Comparison of ENCODE assay signal across 9 cellular contexts in the genomic region with DNA sequence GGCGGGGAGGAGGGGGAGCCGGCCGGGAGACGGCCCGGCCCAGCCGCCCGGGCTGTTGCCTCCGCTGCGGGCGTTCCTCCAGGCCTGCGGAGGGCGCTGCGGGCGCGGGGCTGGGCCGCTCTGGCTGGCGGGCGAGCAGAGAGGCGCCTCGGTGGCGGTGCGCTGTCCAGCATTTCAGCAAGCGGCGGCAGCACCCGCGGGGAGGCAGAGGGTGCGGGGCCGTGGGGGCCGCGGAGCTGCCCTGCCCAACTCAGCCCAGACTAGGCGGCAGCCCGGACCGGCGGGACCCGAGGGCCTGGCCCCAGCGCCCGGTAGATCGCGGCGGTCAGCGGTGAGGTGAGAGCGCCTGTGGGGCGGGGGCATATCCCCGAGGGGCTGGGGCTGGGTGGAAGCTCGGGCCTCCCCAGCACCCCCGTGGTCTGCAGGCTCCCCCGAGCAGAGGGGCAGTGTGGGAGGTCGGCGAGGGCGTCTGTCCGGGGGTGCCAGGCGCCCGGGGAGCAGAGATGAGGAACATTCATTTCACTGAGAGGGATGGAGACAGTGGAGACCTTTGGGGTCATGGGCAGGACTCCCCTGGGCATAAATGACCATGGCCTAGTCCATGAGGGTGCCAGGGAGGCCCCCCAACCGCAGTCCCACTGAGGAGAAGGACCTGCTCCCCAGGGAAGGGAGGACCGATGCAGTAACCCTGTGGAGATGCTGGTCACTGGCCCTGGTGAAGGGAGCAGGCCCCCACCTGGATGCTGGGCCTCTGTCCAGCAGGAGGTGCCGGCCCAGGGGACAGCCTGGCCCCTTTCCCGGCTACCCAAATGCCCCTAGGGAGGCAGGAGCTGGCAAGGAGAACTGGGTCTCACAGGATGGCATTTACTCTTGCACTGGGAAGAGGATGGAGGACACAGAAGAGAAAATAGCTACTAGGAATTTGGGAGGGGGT. TPM values are rescaled to one million over a fixed set of nuclear protein-coding genes. Genes with fewer than 3 reads are reported as not detected.
DNase-seq lines count a peak whose midpoint lies in the region; ATAC-seq and TF ChIP-seq lines count a peak whose summit lies in the region.
"Had no signal": no experiment of that assay in that cellular context is flagged by ENCODE, and none has a peak within 500 bp of the region (broad histone marks: within the 10 kb centered on the region; RNA-seq: fewer than 3 reads in every experiment).

A gene with protein sequence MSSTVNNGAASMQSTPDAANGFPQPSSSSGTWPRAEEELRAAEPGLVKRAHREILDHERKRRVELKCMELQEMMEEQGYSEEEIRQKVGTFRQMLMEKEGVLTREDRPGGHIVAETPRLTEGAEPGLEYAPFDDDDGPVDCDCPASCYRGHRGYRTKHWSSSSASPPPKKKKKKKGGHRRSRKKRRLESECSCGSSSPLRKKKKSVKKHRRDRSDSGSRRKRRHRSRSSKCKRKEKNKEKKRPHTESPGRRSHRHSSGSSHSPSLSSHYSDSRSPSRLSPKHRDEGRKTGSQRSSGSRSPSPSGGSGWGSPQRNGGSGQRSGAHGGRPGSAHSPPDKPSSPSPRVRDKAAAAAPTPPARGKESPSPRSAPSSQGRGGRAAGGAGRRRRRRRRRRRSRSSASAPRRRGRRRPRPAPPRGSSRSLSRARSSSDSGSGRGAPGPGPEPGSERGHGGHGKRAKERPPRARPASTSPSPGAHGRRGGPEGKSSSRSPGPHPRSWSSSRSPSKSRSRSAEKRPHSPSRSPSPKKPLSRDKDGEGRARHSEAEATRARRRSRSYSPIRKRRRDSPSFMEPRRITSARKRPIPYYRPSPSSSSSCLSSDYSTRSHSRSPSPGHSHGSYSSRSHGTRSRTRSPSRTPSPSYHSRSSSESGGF (plus strand): TSS at position 165 of the 934 bp plus-strand sequence. CDS start 33,171 bp downstream, outside the sequence.

- POLR2A ChIA-PET in activated CD8-positive, alpha-beta T cell treated with anti-CD3 and anti-CD28 coated beads, Interleukin-2, amount 10 ng/mL, durations not matched to agents 7 days and 5 days (lab: Charles Lee) = interaction anchor here (1.0 kb wide), 1 partner anchor 15 kb away, joined by 3 read pairs; no protein-coding TSS in a partner anchor

- H3K4me1 ChIP-seq in lung (ENCODE audit: control insufficient read depth in 2 of 2, insufficient read depth in 2 of 2, low read length in 2 of 2) = peaks cover 0 to 2% of the 10 kb centered on the region in 2 donors

- CTCF ChIA-PET in activated CD8-positive, alpha-beta T cell treated with anti-CD3 and anti-CD28 coated beads, Interleukin-2, amount 10 ng/mL, durations not matched to agents 7 days and 5 days (lab: Charles Lee) = interaction anchor here (0.6 to 2.7 kb wide), 6 partner anchors 8 to 61 kb away, joined by 3 to 7 read pairs (median 3); no protein-coding TSS in a partner anchor

- H3K27me3 ChIP-seq in lung (ENCODE audit: control insufficient read depth, insufficient read depth) = no peaks in the 10 kb centered on the region

- H3K4me1 Mint-ChIP-seq in activated CD8-positive, alpha-beta T cell treated with anti-CD3 and anti-CD28 coated beads, Interleukin-2, amount 10 ng/mL, durations not matched to agents 7 days and 5 days (ENCODE audit: low read depth) = no peaks in the 10 kb centered on the region

- peaks cover 0 to 10% of the 10 kb centered on the region in 2 donors for H3K9me3 ChIP-seq in lung (ENCODE audit: control insufficient read depth in 2 of 2, insufficient read depth in 1 of 2, low read length in 1 of 2)

- no peaks in the 10 kb centered on the region for H3K9me3 Mint-ChIP-seq in activated CD8-positive, alpha-beta T cell treated with anti-CD3 and anti-CD28 coated beads, Interleukin-2, amount 10 ng/mL, durations not matched to agents 7 days and 5 days (ENCODE audit: insufficient read depth)

- no peaks in the 10 kb centered on the region for H3K36me3 Mint-ChIP-seq in activated CD8-positive, alpha-beta T cell treated with anti-CD3 and anti-CD28 coated beads, Interleukin-2, amount 10 ng/mL, durations not matched to agents 7 days and 5 days (ENCODE audit: low read depth)

- no peaks in the 10 kb centered on the region for H3K36me3 ChIP-seq in lung (ENCODE audit: control insufficient read depth in 2 of 2, insufficient read depth in 2 of 2, low read length in 2 of 2)

- H3K27me3 Mint-ChIP-seq in activated CD8-positive, alpha-beta T cell treated with anti-CD3 and anti-CD28 coated beads, Interleukin-2, amount 10 ng/mL, durations not matched to agents 7 days and 5 days (ENCODE audit: low read depth) = no peaks in the 10 kb centered on the region

- H3K4me3 Mint-ChIP-seq in activated CD8-positive, alpha-beta T cell treated with anti-CD3 and anti-CD28 coated beads, Interleukin-2, amount 10 ng/mL, durations not matched to agents 7 days and 5 days = no peak within 1 kb of the TSS

- WGBS in lung, 2 donors = 2 to 3% methylated on average over 35 to 56 of the region's 57 CpGs

- TF ChIP-seq CTCF in GM12872 (IDR thresholded peaks at IDR 0.05; ENCODE audit: insufficient read depth, low read depth, low read length) = peak; percentile 66
- peak; percentile 80 for TF ChIP-seq CTCF in lung (IDR thresholded peaks at IDR 0.05; ENCODE audit: control extremely low read depth, extremely low read depth)

- ATAC-seq in HG03565 (IDR thresholded peaks at IDR 0.05; ENCODE audit: unreplicated experiment) (peak; percentile 74), lung (ENCODE audit: insufficient read depth, low FRiP score) (peak; percentile 94), HG03469 (IDR thresholded peaks at IDR 0.05; ENCODE audit: unreplicated experiment) (no peak)
- peak; percentile 99 for ATAC-seq in activated CD8-positive, alpha-beta T cell treated with anti-CD3 and anti-CD28 coated beads, Interleukin-2, amount 10 ng/mL, durations not matched to agents 7 days and 5 days

- DNase-seq in NCI-H82 (lab: John Stamatoyannopoulos, UW) (peak; percentile 96), lung (ENCODE audit: low spot score) (peak; percentile 67)
- DNase-seq in activated CD8-positive, alpha-beta T cell treated with anti-CD3 and anti-CD28 coated beads, Interleukin-2, amount 10 ng/mL, durations not matched to agents 7 days and 5 days = peak; percentile 88
- DNase-seq in effector CD4-positive, alpha-beta T cell = peak; percentile 77
- peak; percentile 70 to 80 (median 72) for DNase-seq in stimulated activated CD4-positive, alpha-beta T cell treated with anti-CD3 and anti-CD28 coated beads, TNF-alpha, amount 100 ng/mL, for 48 hours (ENCODE audit: low read depth in 3 of 3)

- H3K4me3 ChIP-seq in lung = no peak within 1 kb of the TSS

- H3K27ac ChIP-seq in lung (ENCODE audit: low read depth in 1 of 2, low read length in 1 of 2) = no peak within 1 kb of the TSS

- H3K27ac Mint-ChIP-seq in activated CD8-positive, alpha-beta T cell treated with anti-CD3 and anti-CD28 coated beads, Interleukin-2, amount 10 ng/mL, durations not matched to agents 7 days and 5 days = no peak within 1 kb of the TSS

RNA-seq across cellular contexts. Expression of the gene that starts here (rescaled TPM):
- total RNA-seq in activated CD8-positive, alpha-beta T cell treated with anti-CD3 and anti-CD28 coated beads, Interleukin-2, amount 10 ng/mL, durations not matched to agents 7 days and 5 days = not detected
- under 1 TPM; 0.14 to 0.83 TPM for total RNA-seq in lung
- under 1 TPM; 0.56 to 0.71 TPM for polyA plus RNA-seq in lung
- total RNA-seq: skeletal muscle tissue had no signal

Comparison
In these comparisons a context has a peak if more than half of its experiments do, and no peak if none do; other contexts are left out.
1. Peak in DNase-seq and ATAC-seq in activated CD8-positive, alpha-beta T cell treated with anti-CD3 and anti-CD28 coated beads, Interleukin-2, amount 10 ng/mL, durations not matched to agents 7 days and 5 days; RNA of the gene not detected or under 1 TPM.
2. Peak in DNase-seq and ATAC-seq in lung; RNA of the gene not detected or under 1 TPM.